In the genomic region with DNA sequence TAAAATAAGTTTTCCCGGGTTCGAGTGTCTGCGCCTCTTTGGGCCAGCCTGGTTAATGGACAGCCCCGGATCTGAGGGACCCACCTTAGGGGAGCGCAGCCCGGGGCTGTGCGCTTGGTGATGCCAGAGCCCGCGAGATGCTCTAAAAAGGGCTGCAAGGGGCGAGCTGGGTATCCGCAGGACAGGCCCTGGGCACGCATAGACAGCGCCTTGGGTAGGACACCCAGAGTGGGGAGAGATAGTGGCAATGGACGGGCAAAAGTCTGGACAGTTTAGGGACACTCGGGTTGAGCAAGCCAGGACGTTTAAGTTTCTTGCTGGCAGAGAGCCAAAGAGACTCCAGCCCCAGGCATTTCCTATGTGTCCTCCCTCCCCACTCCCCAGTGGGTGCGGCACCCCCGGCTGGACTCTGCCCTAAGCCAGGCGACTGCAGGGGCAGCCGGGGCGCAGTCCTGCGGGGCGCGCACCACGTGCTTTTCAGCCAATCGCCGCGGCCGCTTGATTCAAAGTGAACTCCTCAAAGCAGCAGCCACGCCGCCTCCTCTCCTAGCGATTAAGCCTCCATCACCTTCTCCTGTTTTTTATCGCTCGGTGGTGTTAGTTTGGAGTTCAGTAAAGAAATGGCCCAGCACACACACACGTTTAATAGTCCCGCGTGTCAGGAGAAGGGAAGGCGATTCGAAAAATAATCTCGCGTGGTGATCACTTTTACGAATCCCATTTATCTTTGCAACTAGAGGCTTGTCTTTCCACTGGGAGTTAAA, we compare ENCODE assay signal across 8 cellular contexts. TPM values are rescaled to one million over a fixed set of nuclear protein-coding genes. Genes with fewer than 3 reads are reported as not detected.
A peak's percentile ranks its signal among the peaks of the same experiment; 100 is the strongest.
DNase-seq lines count a peak whose midpoint lies in the region; ATAC-seq and TF ChIP-seq lines count a peak whose summit lies in the region.

No MANE protein-coding gene starts in this region.

- H3K36me3 ChIP-seq in thymus (ENCODE audit: control insufficient read depth, insufficient read depth) = no peaks in the 10 kb centered on the region

- WGBS in thymus = under 1% methylated on average over 42 of the region's 42 CpGs

- peak; percentile 13 to 17 for DNase-seq in activated CD4-positive, alpha-beta T cell treated with anti-CD3 and anti-CD28 coated beads for 4 hours
- DNase-seq in activated CD4-positive, alpha-beta T cell treated with anti-CD3 and anti-CD28 coated beads, Interleukin-2, amount 50 U/mL, for 1 hour = no peak
- peak; percentile 56 for DNase-seq in NCI-H510A treated with DMSO at 0.1 percent for 48 hours (lab: John Stamatoyannopoulos, UW)
- peak; percentile 41 for DNase-seq in activated T-cell treated with anti-CD3 and anti-CD28 coated beads, Interleukin-2, amount 50 U/mL, for 1 hour
- peak; percentile 73 for DNase-seq in fibroblast of mammary gland (ENCODE audit: low read depth)
- peak; percentile 88 for DNase-seq in myocyte (ENCODE audit: low read depth)

- H3K4me1 ChIP-seq in thymus (ENCODE audit: control insufficient read depth, insufficient read depth, low read length) = peaks cover 12% of the 10 kb centered on the region

- H3K27ac ChIP-seq in thymus (ENCODE audit: low read depth) = peak overlapping the region; percentile 53

- no peaks in the 10 kb centered on the region for H3K9me3 ChIP-seq in thymus (ENCODE audit: control insufficient read depth)

- peak overlapping the region; percentile 75 for H3K4me3 ChIP-seq in fibroblast of mammary gland (ENCODE audit: control insufficient read depth, low read depth, low read length)
- H3K4me3 ChIP-seq in thymus (ENCODE audit: low read length) = peak overlapping the region; percentile 52

- peak; percentile 18 for ATAC-seq in HG02885 (IDR thresholded peaks at IDR 0.05; ENCODE audit: poor library complexity, unreplicated experiment)

- no peak for TF ChIP-seq CTCF in fibroblast of mammary gland (conservative IDR thresholded peaks at IDR 0.05; ENCODE audit: control insufficient read depth, insufficient read depth, low read depth, low read length)

- H3K27me3 ChIP-seq in thymus (ENCODE audit: control insufficient read depth, insufficient read depth) = no peaks in the 10 kb centered on the region

RNA-seq across cellular contexts. Expression of a gene that starts 0.7 kb away (rescaled TPM):
- total RNA-seq in myocyte = 21.1 and 23.2 TPM in 2 replicates
- polyA plus RNA-seq in myocyte (2012) = 57.9 TPM
- polyA plus RNA-seq in thymus = 8.4 TPM

RNA-seq across cellular contexts. Expression of a gene that starts 43.8 kb away (rescaled TPM):
- 135 and 173 TPM in 2 replicates for total RNA-seq in myocyte
- polyA plus RNA-seq in myocyte (2012) = 122 TPM
- polyA plus RNA-seq in thymus = 93.1 TPM
